ENCODE assay signal across 15 cellular contexts in the genomic region with DNA sequence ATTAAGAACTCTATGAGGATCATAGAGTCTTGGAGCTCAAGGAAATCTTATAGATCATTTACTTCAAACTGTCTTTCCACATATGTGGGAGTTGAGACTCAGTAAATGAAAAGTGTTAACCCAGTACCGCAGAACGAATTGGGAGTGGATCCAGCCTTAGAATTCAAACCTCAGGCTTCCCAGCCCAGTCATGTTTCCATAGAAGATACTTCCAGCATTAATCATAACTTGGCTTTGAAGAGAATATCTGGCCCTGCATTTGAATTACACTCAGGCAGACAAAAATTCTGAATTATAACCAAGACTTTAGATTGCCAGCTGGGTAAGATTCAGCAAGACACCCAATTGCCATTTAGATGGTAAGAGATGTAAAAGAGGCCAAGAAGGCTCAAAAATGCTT.
DNase-seq lines count a peak whose midpoint lies in the region; FAIRE-seq and TF ChIP-seq lines count a peak whose summit lies in the region.
"Had no signal": no experiment of that assay in that cellular context is flagged by ENCODE, and none has a peak within 500 bp of the region (broad histone marks: within the 10 kb centered on the region; RNA-seq: fewer than 3 reads in every experiment).

No MANE protein-coding gene starts in this region.

- no peak for FAIRE-seq in D721Med (lab: Jason Lieb, UNC)
- FAIRE-seq: urothelium cell line had no signal

- DNase-seq in AG09319 (ENCODE audit: extremely low read depth, low read depth) (peak; percentile 38), M059J (ENCODE audit: low read depth) (peak; percentile 33), dedifferentiated amniotic fluid mesenchymal stem cell (ENCODE audit: extremely low spot score) (peak; percentile 71), kidney glomerular epithelial cell (lab: John Stamatoyannopoulos, UW) (peak; percentile 47), D721Med (ENCODE audit: insufficient read length, low spot score) (no peak), colonic mucosa (no peak), middle frontal gyrus (ENCODE audit: extremely low spot score, low spot score) (no peak), NCI-H526 (lab: John Stamatoyannopoulos, UW) (no peak)
- DNase-seq: activated CD4-positive, alpha-beta T cell treated with anti-CD3 and anti-CD28 coated beads for 36 hours; left colon; NCI-H1694; stimulated activated CD4-positive, alpha-beta T cell treated with anti-CD3 and anti-CD28 coated beads, Interleukin-12 subunit alpha, Interleukin-12 subunit beta, amount 100 ng/mL, for 4 hours; stimulated activated naive CD8-positive, alpha-beta T cell treated with anti-CD3 and anti-CD28 coated beads, Interleukin-15, Interleukin-2, amounts not matched to agents 100 U/mL and 50 U/mL, for 24 hours had no signal

- H3K27ac ChIP-seq in colonic mucosa: no peak overlapping the region
- H3K27ac ChIP-seq: hepatocyte had no signal

- no peaks in the 10 kb centered on the region for H3K36me3 ChIP-seq in colonic mucosa

- no peaks in the 10 kb centered on the region for H3K4me1 ChIP-seq in colonic mucosa

- no peaks in the 10 kb centered on the region for H3K27me3 ChIP-seq in colonic mucosa
- H3K27me3 ChIP-seq: hepatocyte had no signal

- intact Hi-C loops in colonic mucosa (cut with DNase I): no loop called here

- no peak overlapping the region for H3K9ac ChIP-seq in colonic mucosa (ENCODE audit: low read depth in 2 of 2, low read length in 2 of 2)

- no peak for TF ChIP-seq CTCF in AG09319 (IDR thresholded peaks at IDR 0.05; ENCODE audit: low read depth, low read length)
- no peak for TF ChIP-seq CTCF in D721Med (IDR thresholded peaks at IDR 0.05; ENCODE audit: insufficient read depth, missing control alignments)
- no peak for TF ChIP-seq CTCF in colonic mucosa (IDR thresholded peaks at IDR 0.05)

- H3K9me3 ChIP-seq in colonic mucosa: no peaks in the 10 kb centered on the region

- H3K4me3 ChIP-seq in colonic mucosa: no peak overlapping the region
- H3K4me3 ChIP-seq: hepatocyte had no signal

Comparison
In these comparisons a context has a peak if more than half of its experiments do, and no peak if none do; other contexts are left out.
1. DNase-seq: peak in AG09319 (single experiment), M059J (single experiment), dedifferentiated amniotic fluid mesenchymal stem cell (single experiment) and kidney glomerular epithelial cell (single experiment); none in D721Med (single experiment), colonic mucosa (single experiment), middle frontal gyrus (single experiment) and NCI-H526 (0 of 2).